Comparison of ENCODE assay signal across 8 cellular contexts in genomic region chr11:74739546-74740270, GRCh38. TPM values are rescaled to one million over a fixed set of nuclear protein-coding genes. Genes with fewer than 3 reads are reported as not detected.
DNase-seq lines count a peak whose midpoint lies in the region; ATAC-seq and TF ChIP-seq lines count a peak whose summit lies in the region.

No MANE protein-coding gene starts in this region.

- H3K27me3 ChIP-seq in lung (ENCODE audit: control insufficient read depth, insufficient read depth): no peaks in the 10 kb centered on the region
- no peaks in the 10 kb centered on the region for H3K27me3 ChIP-seq in thyroid gland

- WGBS in lung, 2 donors: 20 to 29% methylated on average over 8 of the region's 8 CpGs
- WGBS in thyroid gland, 2 donors: 24 to 25% methylated on average over 8 of the region's 8 CpGs

- H3K36me3 ChIP-seq in lung (ENCODE audit: control insufficient read depth in 2 of 2, insufficient read depth in 2 of 2, low read length in 2 of 2): no peaks in the 10 kb centered on the region
- H3K36me3 ChIP-seq in thyroid gland: no peaks in the 10 kb centered on the region

- TF ChIP-seq POLR2A in NB4 (IDR thresholded peaks at IDR 0.05; ENCODE audit: extremely low read depth, insufficient read length) (no peak), thyroid gland (IDR thresholded peaks at IDR 0.05) (no peak)

- no peaks in the 10 kb centered on the region for H3K4me1 ChIP-seq in lung (ENCODE audit: control insufficient read depth in 2 of 2, insufficient read depth in 2 of 2, low read length in 2 of 2)
- no peaks in the 10 kb centered on the region for H3K4me1 ChIP-seq in thyroid gland

- H3K9me3 ChIP-seq in lung (ENCODE audit: control insufficient read depth in 2 of 2, insufficient read depth in 1 of 2, low read length in 1 of 2): no peaks in the 10 kb centered on the region
- H3K9me3 ChIP-seq in thyroid gland: no peaks in the 10 kb centered on the region

- TF ChIP-seq CTCF in NB4 (IDR thresholded peaks at IDR 0.05; ENCODE audit: low read depth, low read length): peak; percentile 97
- TF ChIP-seq CTCF in lung (IDR thresholded peaks at IDR 0.05; ENCODE audit: control extremely low read depth, extremely low read depth): peak; percentile 68
- peak; percentile 66 to 87 (median 78) for TF ChIP-seq CTCF in thyroid gland (IDR thresholded peaks at IDR 0.05)

- ATAC-seq in Right ventricle myocardium inferior (peak; percentile 93), lung (ENCODE audit: insufficient read depth, low FRiP score) (peak; percentile 87)

- intact Hi-C loops in Right ventricle myocardium inferior (cut with DNase I): loop anchor here (5.0 to 10.0 kb wide), 2 partner anchors 127 to 275 kb away; partner anchors contain the start of gene KCNE3
- intact Hi-C loops in cardiac septum (cut with DNase I): no loop called here
- intact Hi-C loops in thyroid gland (cut with DNase I): no loop called here

- H3K27ac ChIP-seq in lung (ENCODE audit: low read depth in 1 of 2, low read length in 1 of 2): no peak overlapping the region
- H3K27ac ChIP-seq in thyroid gland: no peak overlapping the region

- no peak overlapping the region for H3K4me3 ChIP-seq in NB4 (ENCODE audit: low read depth, low read length)
- no peak overlapping the region for H3K4me3 ChIP-seq in lung
- H3K4me3 ChIP-seq in thyroid gland (replicated peaks in 1 of 3): no peak overlapping the region

- DNase-seq in Right ventricle myocardium inferior (ENCODE audit: missing footprints) (peak; percentile 74), cardiac septum (ENCODE audit: low spot score) (no peak), NB4 (ENCODE audit: low read depth) (peak; percentile 73), UCSD-AML1 (lab: John Stamatoyannopoulos, UW; ENCODE audit: unreplicated experiment) (peak; percentile 41), lung (ENCODE audit: low spot score) (peak; percentile 47), thyroid gland (peak; percentile 47 to 50), NCI-H345 treated with DMSO at 0.1 percent for 48 hours (lab: John Stamatoyannopoulos, UW; ENCODE audit: unreplicated experiment) (no peak)
- DNase-seq in effector CD4-positive, alpha-beta T cell: peak; percentile 40

RNA-seq across cellular contexts. Expression of gene CHRDL2, which starts 8.5 kb away (rescaled TPM):
- total RNA-seq in Right ventricle myocardium inferior (34.3 TPM), cardiac septum (4.9 TPM), lung (1 to 10 TPM; 1.7 to 5.9 TPM), thyroid gland (not detected)
- 1 to 10 TPM; 4.4 to 5.3 TPM for polyA plus RNA-seq in lung

RNA-seq across cellular contexts. Expression of gene RNF169, which starts 8.9 kb away (rescaled TPM):
- total RNA-seq in Right ventricle myocardium inferior (10.4 TPM), cardiac septum (11.1 TPM), lung (10 to 100 TPM; 19.9 to 34.8 TPM), thyroid gland (10 to 100 TPM; 24.1 to 30.2 (median 27.5) TPM)
- polyA plus RNA-seq in lung: 1 to 10 TPM; 4.4 to 5.4 TPM

Comparison
In these comparisons a context has a peak if more than half of its experiments do, and no peak if none do; other contexts are left out.
1. DNase-seq: peak in Right ventricle myocardium inferior (single experiment), NB4 (single experiment), UCSD-AML1 (single experiment), effector CD4-positive, alpha-beta T cell (single experiment), lung (single experiment) and thyroid gland (2 of 2); none in cardiac septum (single experiment) and NCI-H345 treated with DMSO at 0.1 percent for 48 hours (single experiment).
2. Peak in every context shown above with its lines, with median percentiles within 50 percentile points of each other: CTCF ChIP-seq.